8 cellular contexts compared by ENCODE assay signal in genomic region chr18:55779711-55780590, GRCh38.
DNase-seq lines count a peak whose midpoint lies in the region; ATAC-seq, FAIRE-seq and TF ChIP-seq lines count a peak whose summit lies in the region.

No MANE protein-coding gene starts in this region.

- H3K27me3 ChIP-seq in spleen (replicated peaks in 1 of 7), result peaks cover 0 to 17% (median 6%) of the 10 kb centered on the region in 7 donors

- ATAC-seq in GM21529 (IDR thresholded peaks at IDR 0.05; ENCODE audit: unreplicated experiment), result no peak

- H3K9me3 ChIP-seq in kidney (ENCODE audit: control insufficient read depth in 1 of 2, low read length in 2 of 2) (no peaks in the 10 kb centered on the region), spleen (no peaks in the 10 kb centered on the region)

- H3K27ac ChIP-seq in kidney (ENCODE audit: low read depth in 2 of 2, low read length in 2 of 2) (peak overlapping the region; percentile 7 to 14), spleen (peak overlapping the region; percentile 5 to 77 (median 51))

- TF ChIP-seq CTCF in kidney (IDR thresholded peaks at IDR 0.05; ENCODE audit: borderline replicate concordance, extremely low read depth, insufficient read depth) (no peak), spleen (IDR thresholded peaks at IDR 0.05 in 8 of 11, conservative IDR thresholded peaks at IDR 0.05 in 3 of 11) (peak in 4 of 11 experiments; percentile 8 to 45 (median 34))

- peak overlapping the region in 1 of 2 donors; percentile 36 for H3K9ac ChIP-seq in kidney (ENCODE audit: low read length in 2 of 2)

- no peak for TF ChIP-seq POLR2A in spleen (IDR thresholded peaks at IDR 0.05)

- H3K36me3 ChIP-seq in kidney (ENCODE audit: control insufficient read depth in 1 of 2, insufficient read depth in 2 of 2, low read length in 2 of 2), result no peaks in the 10 kb centered on the region
- H3K36me3 ChIP-seq in spleen, result no peaks in the 10 kb centered on the region

- DNase-seq in NCI-H1092 treated with DMSO at 0.1 percent for 48 hours (lab: John Stamatoyannopoulos, UW), result peak; percentile 29
- DNase-seq in NCI-H1092 (lab: John Stamatoyannopoulos, UW), result no peak
- DNase-seq in NAMALWA (ENCODE audit: low spot score), result peak; percentile 76
- peak; percentile 42 for DNase-seq in cerebellar cortex (ENCODE audit: low spot score)
- peak; percentile 74 for DNase-seq in kidney
- peak; percentile 84 for DNase-seq in spleen
- DNase-seq in urothelium cell line (ENCODE audit: low spot score), result no peak

- FAIRE-seq in kidney (lab: Jason Lieb, UNC) (no peak), urothelium cell line (lab: Jason Lieb, UNC) (no peak)

- WGBS in spleen, 5 donors, result 1% methylated on average over 38 to 88 of the region's 88 CpGs

- H3K4me3 ChIP-seq in kidney (ENCODE audit: low read length in 2 of 2), result peak overlapping the region; percentile 52 to 59
- H3K4me3 ChIP-seq in spleen, result peak overlapping the region; percentile 45 to 76 (median 58)

- H3K4me1 ChIP-seq in kidney (ENCODE audit: control insufficient read depth in 1 of 2, insufficient read depth in 1 of 2, low read depth in 1 of 2, low read length in 2 of 2), result peaks cover 0 to 2% of the 10 kb centered on the region in 2 donors
- peaks cover 0 to 42% (median 10%) of the 10 kb centered on the region in 6 donors for H3K4me1 ChIP-seq in spleen

- intact Hi-C loops in kidney (cut with DNase I), result no loop called here
- intact Hi-C loops in spleen (cut with DNase I; ENCODE audit: low total_unique reads), result loop anchor here (10.0 kb wide), 2 partner anchors 365 to 555 kb away; no protein-coding TSS in a partner anchor

Comparison
In these comparisons a context has a peak if more than half of its experiments do, and no peak if none do; other contexts are left out.
1. DNase-seq: peak in NCI-H1092 treated with DMSO at 0.1 percent for 48 hours (single experiment), NAMALWA (single experiment), cerebellar cortex (single experiment), kidney (single experiment) and spleen (single experiment); none in NCI-H1092 (single experiment) and urothelium cell line (single experiment).